In genomic region chr3:142987707-142988106, GRCh38 we compare ENCODE assay signal across 1 cellular context.
TF ChIP-seq lines count a peak whose summit lies in the region.

No MANE protein-coding gene starts in this region.

TF ChIP-seq in GM12878, 131 proteins besides CTCF, POLR2A, EP300 and RAD21 (continued from another document):
- no peak for TF ChIP-seq BCL3 (IDR thresholded peaks at IDR 0.05; ENCODE audit: borderline replicate concordance, insufficient read depth, low read depth, low read length, poor library complexity, severe bottlenecking)
- no peak for TF ChIP-seq WRNIP1 (IDR thresholded peaks at IDR 0.05; ENCODE audit: borderline replicate concordance, low read depth, low read length)
